ENCODE assay signal across 29 cellular contexts in the genomic region with DNA sequence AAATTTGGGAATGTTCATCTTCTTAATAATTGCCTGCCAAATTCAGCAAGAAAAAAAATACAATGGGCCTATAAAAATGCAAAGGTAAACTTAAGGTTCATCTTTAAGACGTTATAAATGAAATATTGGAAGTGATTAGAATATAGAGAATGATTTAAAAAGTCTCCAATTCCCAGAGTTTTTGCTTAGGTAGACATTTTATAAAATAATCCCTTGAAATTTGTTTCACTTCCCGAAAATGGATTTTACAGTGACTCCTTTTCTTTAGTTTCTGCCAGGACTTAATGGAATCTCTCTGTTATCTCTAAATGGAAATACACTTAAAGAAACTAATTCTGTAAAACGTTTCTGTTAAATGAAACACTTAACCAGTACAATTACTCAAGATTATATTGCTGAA.
"Had no signal": no experiment of that assay in that cellular context is flagged by ENCODE, and none has a peak within 500 bp of the region (broad histone marks: within the 10 kb centered on the region; RNA-seq: fewer than 3 reads in every experiment).

No MANE protein-coding gene starts in this region.

- DNase-seq: activated B cell treated with CpG ODN at 0.5 μM for 24 hours; activated CD4-positive, alpha-beta memory T cell treated with anti-CD3 and anti-CD28 coated beads, Interleukin-2, amount 10 ng/mL, durations not matched to agents 7 days and 5 days; activated CD4-positive, alpha-beta T cell treated with anti-CD3 and anti-CD28 coated beads for 4 hours; activated CD4-positive, alpha-beta T cell treated with anti-CD3 and anti-CD28 coated beads, Interleukin-2, amount 10 ng/mL, durations not matched to agents 24 days and 14 days; activated CD4-positive, alpha-beta T cell treated with anti-CD3 and anti-CD28 coated beads, Interleukin-2, amount 50 U/mL, for 48 hours; activated CD4-positive, CD25-positive, alpha-beta regulatory T cell treated with anti-CD3 and anti-CD28 coated beads, Interleukin-2, amount 50 U/mL, for 72 hours; activated CD8-positive, alpha-beta memory T cell treated with anti-CD3 and anti-CD28 coated beads for 24 hours; activated CD8-positive, alpha-beta memory T cell treated with anti-CD3 and anti-CD28 coated beads, Interleukin-2, amount 10 ng/mL, durations not matched to agents 7 days and 5 days; activated CD8-positive, alpha-beta memory T cell treated with anti-CD3 and anti-CD28 coated beads, Interleukin-2, amount 50 U/mL, for 48 hours; activated CD8-positive, alpha-beta T cell treated with anti-CD3 and anti-CD28 coated beads, Interleukin-2, amount 10 ng/mL, durations not matched to agents 7 days and 5 days; activated effector memory CD4-positive, alpha-beta T cell treated with Interleukin-2 at 50 U/mL for 16 hours; activated gamma-delta T cell; activated naive CD4-positive, alpha-beta T cell treated with anti-CD3 and anti-CD28 coated beads, Interleukin-2, amount 10 ng/mL, durations not matched to agents 7 days and 5 days; activated naive CD4-positive, alpha-beta T cell treated with Interleukin-2 at 50 U/mL for 16 hours; activated naive CD8-positive, alpha-beta T cell treated with anti-CD3 and anti-CD28 coated beads, Interleukin-2, amount 10 ng/mL, durations not matched to agents 7 days and 5 days; activated naive CD8-positive, alpha-beta T cell treated with anti-CD3 and anti-CD28 coated beads, Interleukin-2, amount 50 U/mL, for 24 hours; activated T-cell treated with anti-CD3 and anti-CD28 coated beads, Interleukin-2, amount 50 U/mL, for 24 hours; activated T-cell treated with anti-CD3 and anti-CD28 coated beads, Interleukin-2, amount 50 U/mL, for 48 hours; amygdala; anterior cingulate cortex; caudate nucleus; cerebellar nuclear complex; T-helper 2 cell; T-helper 9 cell had no signal

- ATAC-seq: activated CD8-positive, alpha-beta memory T cell treated with anti-CD3 and anti-CD28 coated beads, Interleukin-2, amount 10 ng/mL, durations not matched to agents 7 days and 5 days; activated CD8-positive, alpha-beta T cell treated with anti-CD3 and anti-CD28 coated beads, Interleukin-2, amount 10 ng/mL, durations not matched to agents 7 days and 5 days; activated naive CD8-positive, alpha-beta T cell treated with anti-CD3 and anti-CD28 coated beads, Interleukin-2, amount 50 U/mL, for 24 hours had no signal

- H3K9me3 ChIP-seq: ascending aorta had no signal

- H3K4me1 ChIP-seq: ascending aorta had no signal

- H3K36me3 ChIP-seq: ascending aorta, cardiac muscle cell had no signal

- FAIRE-seq: bronchial epithelial cell, TTC549 had no signal

- H3K27me3 ChIP-seq: ascending aorta, cardiac muscle cell had no signal

- H3K27ac ChIP-seq: ascending aorta, cardiac muscle cell, VCaP had no signal

- H3K4me3 ChIP-seq: ascending aorta, cardiac muscle cell had no signal
